19 cellular contexts compared by ENCODE assay signal in genomic region chr5:15748266-15748665, GRCh38.
DNase-seq lines count a peak whose midpoint lies in the region; ATAC-seq, FAIRE-seq and TF ChIP-seq lines count a peak whose summit lies in the region.
"Had no signal": no experiment of that assay in that cellular context is flagged by ENCODE, and none has a peak within 500 bp of the region (broad histone marks: within the 10 kb centered on the region; RNA-seq: fewer than 3 reads in every experiment).

No MANE protein-coding gene starts in this region.

- CTCF ChIA-PET in activated CD4-positive, alpha-beta T cell treated with anti-CD3 and anti-CD28 coated beads for 36 hours (lab: Charles Lee): interaction anchor here (0.7 kb wide), 1 partner anchor 1383 kb away, joined by 3 read pairs; no protein-coding TSS in a partner anchor
- CTCF ChIA-PET in HepG2 (lab: Yijun Ruan, JAX; ENCODE audit: low intra/inter-chr PET ratio, low total read pairs): no interaction called here

- no peak for TF ChIP-seq RAD21 in HepG2 (CRISPR knock-in tag; IDR thresholded peaks at IDR 0.05)

- no peaks in the 10 kb centered on the region for H3K4me1 ChIP-seq in HepG2 (ENCODE audit: insufficient read depth, low read length)
- H3K4me1 ChIP-seq in right lobe of liver: no peaks in the 10 kb centered on the region
- H3K4me1 ChIP-seq in foreskin keratinocyte: no peaks in the 10 kb centered on the region
- H3K4me1 ChIP-seq in effector memory CD4-positive, alpha-beta T cell (ENCODE audit: control insufficient read depth, insufficient read depth, low read length, poor library complexity, severe bottlenecking): no peaks in the 10 kb centered on the region
- H3K4me1 ChIP-seq: A549, Caco-2 had no signal

- H3K9me3 ChIP-seq in HepG2 (ENCODE audit: low read length) (peaks cover 16% of the 10 kb centered on the region), right lobe of liver (no peaks in the 10 kb centered on the region)
- H3K9me3 ChIP-seq in effector memory CD4-positive, alpha-beta T cell (ENCODE audit: control insufficient read depth, low read length): no peaks in the 10 kb centered on the region
- H3K9me3 ChIP-seq: A549, Caco-2, HAP-1 had no signal

- H3K27ac ChIP-seq in HepG2 (ENCODE audit: extremely low read length, insufficient read depth, low read length): no peak overlapping the region
- no peak overlapping the region for H3K27ac ChIP-seq in right lobe of liver
- peak overlapping the region; percentile 38 for H3K27ac ChIP-seq in foreskin keratinocyte
- H3K27ac ChIP-seq in effector memory CD4-positive, alpha-beta T cell (ENCODE audit: insufficient read depth, low read length, poor library complexity, severe bottlenecking): no peak overlapping the region
- H3K27ac ChIP-seq: 22Rv1, A549, C4-2B, HL-60 had no signal

- no peaks in the 10 kb centered on the region for H4K20me1 ChIP-seq in HepG2 (ENCODE audit: insufficient read depth, low read length)

- peak; percentile 11 for DNase-seq in activated CD4-positive, alpha-beta T cell treated with anti-CD3 and anti-CD28 coated beads for 36 hours
- no peak for DNase-seq in activated CD4-positive, alpha-beta T cell treated with anti-CD3 and anti-CD28 coated beads for 1 hour
- DNase-seq in HepG2 (ENCODE audit: low spot score): no peak
- DNase-seq in right lobe of liver: no peak
- peak; percentile 45 to 59 for DNase-seq in foreskin keratinocyte
- DNase-seq in HCEC 1CT: no peak
- DNase-seq in effector memory CD4-positive, alpha-beta T cell: no peak
- DNase-seq: AML-193; Caco-2; CD4-positive, alpha-beta T cell had no signal

- H3K79me2 ChIP-seq in HepG2 (ENCODE audit: insufficient read depth, low read length): no peaks in the 10 kb centered on the region

- no peak overlapping the region for H3K4me3 Mint-ChIP-seq in activated CD4-positive, alpha-beta T cell treated with anti-CD3 and anti-CD28 coated beads for 36 hours
- H3K4me3 Mint-ChIP-seq: CD4-positive, alpha-beta T cell had no signal

- H3K4me1 Mint-ChIP-seq in activated CD4-positive, alpha-beta T cell treated with anti-CD3 and anti-CD28 coated beads for 36 hours: no peaks in the 10 kb centered on the region

- TF ChIP-seq POLR2A in HepG2 (IDR thresholded peaks at IDR 0.05; ENCODE audit: insufficient read depth in 1 of 2, low read depth in 2 of 2, low read length in 2 of 2): no peak
- no peak for TF ChIP-seq POLR2A in right lobe of liver (IDR thresholded peaks at IDR 0.05)

- H3K4me2 ChIP-seq in HepG2 (ENCODE audit: low read depth, low read length): no peak overlapping the region
- H3K4me2 ChIP-seq: A549 had no signal

- TF ChIP-seq CTCF in HepG2 (CRISPR knock-in tag; IDR thresholded peaks at IDR 0.05): no peak
- TF ChIP-seq CTCF in right lobe of liver (IDR thresholded peaks at IDR 0.05): no peak
- no peak for TF ChIP-seq CTCF in foreskin keratinocyte (conservative IDR thresholded peaks at IDR 0.05)

- no peak overlapping the region for H3K27ac Mint-ChIP-seq in activated CD4-positive, alpha-beta T cell treated with anti-CD3 and anti-CD28 coated beads for 36 hours
- H3K27ac Mint-ChIP-seq: CD4-positive, alpha-beta T cell had no signal

- in situ Hi-C loops in HepG2 (cut with HindIII; ENCODE audit: extremely low pct_ligation_motif_present, low pct_unique_long_range_greater_than_20kb): no loop called here

- FAIRE-seq in HepG2 (lab: Jason Lieb, UNC): no peak
- FAIRE-seq: A549, D721Med, G401.6, GM12891, GM19239 had no signal

- 0% methylated on average over 2 of the region's 2 CpGs for WGBS in HepG2 (ENCODE audit: low lambda C conversion rate)
- WGBS in right lobe of liver (ENCODE audit: insufficient coverage, low coverage, low lambda C conversion rate, missing lambda C conversion rate): 53% methylated on average over 2 of the region's 2 CpGs

- POLR2A ChIA-PET in activated CD4-positive, alpha-beta T cell treated with anti-CD3 and anti-CD28 coated beads for 36 hours (lab: Charles Lee): no interaction called here
- POLR2A ChIA-PET in HepG2 (lab: Yijun Ruan, JAX): no interaction called here

- TF ChIP-seq EP300 in HepG2 (IDR thresholded peaks at IDR 0.05; ENCODE audit: low read depth in 2 of 2, low read length in 2 of 2) (no peak), HepG2 (CRISPR knock-in tag; IDR thresholded peaks at IDR 0.05; ENCODE audit: borderline replicate concordance) (no peak)

- H3K36me3 Mint-ChIP-seq in activated CD4-positive, alpha-beta T cell treated with anti-CD3 and anti-CD28 coated beads for 36 hours (ENCODE audit: low read depth): no peaks in the 10 kb centered on the region

- H3K27me3 ChIP-seq in HepG2 (ENCODE audit: control insufficient read depth in 1 of 2, insufficient read depth in 2 of 2, low read length in 2 of 2) (no peaks in the 10 kb centered on the region), right lobe of liver (no peaks in the 10 kb centered on the region), foreskin keratinocyte (no peaks in the 10 kb centered on the region)
- H3K27me3 ChIP-seq in effector memory CD4-positive, alpha-beta T cell (replicated peaks; ENCODE audit: control insufficient read depth, insufficient read depth, low read length, poor library complexity, severe bottlenecking): no peaks in the 10 kb centered on the region

- intact Hi-C loops in activated CD4-positive, alpha-beta T cell treated with anti-CD3 and anti-CD28 coated beads for 36 hours (cut with DNase I, micrococcal nuclease): no loop called here
- intact Hi-C loops in HepG2 (cut with micrococcal nuclease; ENCODE audit: unreplicated experiment) (no loop called here), right lobe of liver (cut with DNase I) (no loop called here)

- H3K36me3 ChIP-seq in HepG2 (replicated peaks in 1 of 2; ENCODE audit: control insufficient read depth in 1 of 2, insufficient read depth in 2 of 2, low read length in 2 of 2) (no peaks in the 10 kb centered on the region), right lobe of liver (no peaks in the 10 kb centered on the region)
- H3K36me3 ChIP-seq in effector memory CD4-positive, alpha-beta T cell (ENCODE audit: control insufficient read depth, insufficient read depth, low read length): no peaks in the 10 kb centered on the region
- H3K36me3 ChIP-seq: HAP-1 had no signal

- no peak overlapping the region for H2AFZ ChIP-seq in HepG2 (ENCODE audit: low read length)

- no peak overlapping the region for H3K9ac ChIP-seq in HepG2 (ENCODE audit: insufficient read depth, low read depth, low read length)

- ATAC-seq in activated CD4-positive, alpha-beta T cell treated with anti-CD3 and anti-CD28 coated beads for 36 hours: peak; percentile 49
- ATAC-seq in HepG2 (no peak), right lobe of liver (no peak), foreskin keratinocyte (peak; percentile 88)
- ATAC-seq: A549 had no signal

- H3K9me3 Mint-ChIP-seq in activated CD4-positive, alpha-beta T cell treated with anti-CD3 and anti-CD28 coated beads for 36 hours (ENCODE audit: low read depth): peaks cover 5% of the 10 kb centered on the region

- H3K27me3 Mint-ChIP-seq in activated CD4-positive, alpha-beta T cell treated with anti-CD3 and anti-CD28 coated beads for 36 hours: no peaks in the 10 kb centered on the region
- H3K27me3 Mint-ChIP-seq: CD4-positive, alpha-beta T cell had no signal

- BruUV-seq in HepG2 (replicated peaks; lab: Mats Ljungman, UMichigan): no TSS peak

- no peak overlapping the region for H3K4me3 ChIP-seq in HepG2 (replicated peaks in 1 of 3; ENCODE audit: insufficient read depth in 1 of 3, low read depth in 2 of 3, low read length in 3 of 3)
- no peak overlapping the region for H3K4me3 ChIP-seq in right lobe of liver
- no peak overlapping the region for H3K4me3 ChIP-seq in effector memory CD4-positive, alpha-beta T cell (ENCODE audit: insufficient read depth, low read depth, low read length, poor library complexity, severe bottlenecking)
- H3K4me3 ChIP-seq: A549, HAP-1 had no signal

TF ChIP-seq in HepG2, 621 proteins besides CTCF, POLR2A, EP300 and RAD21:
- TF ChIP-seq ZNF724P (CRISPR knock-in tag; IDR thresholded peaks at IDR 0.05; ENCODE audit: borderline replicate concordance) (no peak), MNT (IDR thresholded peaks at IDR 0.05) (peak; percentile 35), ZBTB3 (CRISPR knock-in tag; IDR thresholded peaks at IDR 0.05; ENCODE audit: borderline replicate concordance, low read depth) (no peak)

Comparison
In these comparisons a context has a peak if more than half of its experiments do, and no peak if none do; other contexts are left out.
1. DNase-seq: peak in activated CD4-positive, alpha-beta T cell treated with anti-CD3 and anti-CD28 coated beads for 36 hours (single experiment) and foreskin keratinocyte (2 of 2); none in activated CD4-positive, alpha-beta T cell treated with anti-CD3 and anti-CD28 coated beads for 1 hour (single experiment), HepG2 (single experiment), right lobe of liver (0 of 3), HCEC 1CT (single experiment) and effector memory CD4-positive, alpha-beta T cell (0 of 3).
2. ATAC-seq: peak in activated CD4-positive, alpha-beta T cell treated with anti-CD3 and anti-CD28 coated beads for 36 hours (single experiment) and foreskin keratinocyte (single experiment); none in HepG2 (single experiment) and right lobe of liver (0 of 4).